24 cellular contexts compared by ENCODE assay signal in the genomic region with DNA sequence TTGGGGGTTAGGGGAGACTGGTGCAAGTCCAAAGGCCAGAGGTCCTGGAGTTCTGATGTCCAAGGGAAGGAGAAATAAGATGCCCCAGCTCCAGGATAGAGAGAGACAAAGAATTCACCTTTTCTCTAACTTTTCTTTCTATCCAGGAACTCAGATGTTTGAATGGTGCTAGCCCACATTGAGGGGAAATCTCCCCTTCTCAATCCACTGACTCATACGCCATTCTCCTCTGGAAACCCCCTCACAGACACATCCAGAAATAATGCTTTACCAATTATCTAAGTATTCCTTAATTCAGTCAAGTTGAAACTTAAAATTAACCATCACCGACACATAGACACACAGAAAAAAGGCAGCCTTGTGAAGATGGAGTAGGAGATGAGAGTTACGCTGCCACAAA.
"Had no signal": no experiment of that assay in that cellular context is flagged by ENCODE, and none has a peak within 500 bp of the region (broad histone marks: within the 10 kb centered on the region; RNA-seq: fewer than 3 reads in every experiment).

No MANE protein-coding gene starts in this region.

- H3K4me1 Mint-ChIP-seq: memory B cell; natural killer cell; stimulated activated naive CD8-positive, alpha-beta T cell treated with anti-CD3 and anti-CD28 coated beads, Interleukin-15, amount 100 ng/mL, for 72 hours had no signal

- H2AFZ ChIP-seq: hepatocyte, parathyroid adenoma had no signal

- H3K4me3 Mint-ChIP-seq: memory B cell; natural killer cell; stimulated activated naive CD8-positive, alpha-beta T cell treated with anti-CD3 and anti-CD28 coated beads, Interleukin-15, amount 100 ng/mL, for 72 hours had no signal

- H3K4me1 ChIP-seq: esophagus muscularis mucosa, foreskin keratinocyte, gastroesophageal sphincter, heart left ventricle, parathyroid adenoma, right lobe of liver, suprapubic skin, transverse colon, upper lobe of right lung, uterus had no signal

- H3K4me2 ChIP-seq: hepatocyte had no signal

- H3K36me3 Mint-ChIP-seq: memory B cell, natural killer cell had no signal

- H3K79me2 ChIP-seq: hepatocyte, parathyroid adenoma had no signal

- H3K9ac ChIP-seq: parathyroid adenoma had no signal

- H3K27ac Mint-ChIP-seq: memory B cell; natural killer cell; progenitor cell of endocrine pancreas; stimulated activated naive CD8-positive, alpha-beta T cell treated with anti-CD3 and anti-CD28 coated beads, Interleukin-15, amount 100 ng/mL, for 72 hours had no signal

- ATAC-seq: foreskin keratinocyte; gastroesophageal sphincter; heart left ventricle; left lobe of liver; natural killer cell; right lobe of liver; stimulated activated naive CD8-positive, alpha-beta T cell treated with anti-CD3 and anti-CD28 coated beads, Interleukin-15, amount 100 ng/mL, for 72 hours; upper lobe of right lung had no signal

- H3K27ac ChIP-seq: esophagus muscularis mucosa, foreskin keratinocyte, gastroesophageal sphincter, heart left ventricle, hepatocyte, parathyroid adenoma, right lobe of liver, suprapubic skin, transverse colon, upper lobe of right lung, uterus had no signal

- H3K27me3 ChIP-seq: esophagus muscularis mucosa, foreskin keratinocyte, gastroesophageal sphincter, heart left ventricle, hepatocyte, right lobe of liver, suprapubic skin, transverse colon, upper lobe of right lung, uterus had no signal

- H3K36me3 ChIP-seq: esophagus muscularis mucosa, gastroesophageal sphincter, heart left ventricle, right lobe of liver, suprapubic skin, transverse colon, upper lobe of right lung, uterus had no signal

- H3K27me3 Mint-ChIP-seq: memory B cell; progenitor cell of endocrine pancreas; stimulated activated naive CD8-positive, alpha-beta T cell treated with anti-CD3 and anti-CD28 coated beads, Interleukin-15, amount 100 ng/mL, for 72 hours had no signal

- DNase-seq: dermis blood vessel endothelial cell; effector memory CD4-positive, alpha-beta T cell; foreskin keratinocyte; heart left ventricle; kidney; natural killer cell; right lobe of liver; small intestine; stimulated activated CD4-positive, alpha-beta T cell treated with anti-CD3 and anti-CD28 coated beads, Interleukin-15, amount 100 ng/mL, for 24 hours; stimulated activated CD4-positive, alpha-beta T cell treated with anti-CD3 and anti-CD28 coated beads, Interleukin-2, amount 100 ng/mL, for 48 hours; stimulated activated naive CD4-positive, alpha-beta T cell; stimulated activated naive CD8-positive, alpha-beta T cell treated with anti-CD3 and anti-CD28 coated beads, Interleukin-15, amount 100 ng/mL, for 72 hours; transverse colon; upper lobe of right lung; uterus had no signal

- H3K4me3 ChIP-seq: esophagus muscularis mucosa, gastroesophageal sphincter, heart left ventricle, hepatocyte, lung, right lobe of liver, suprapubic skin, transverse colon, upper lobe of right lung, uterus had no signal

- H3K9me3 ChIP-seq: esophagus muscularis mucosa, gastroesophageal sphincter, heart left ventricle, right lobe of liver, suprapubic skin, transverse colon, upper lobe of right lung, uterus had no signal
